Comparison of ENCODE assay signal across 8 cellular contexts in the genomic region with DNA sequence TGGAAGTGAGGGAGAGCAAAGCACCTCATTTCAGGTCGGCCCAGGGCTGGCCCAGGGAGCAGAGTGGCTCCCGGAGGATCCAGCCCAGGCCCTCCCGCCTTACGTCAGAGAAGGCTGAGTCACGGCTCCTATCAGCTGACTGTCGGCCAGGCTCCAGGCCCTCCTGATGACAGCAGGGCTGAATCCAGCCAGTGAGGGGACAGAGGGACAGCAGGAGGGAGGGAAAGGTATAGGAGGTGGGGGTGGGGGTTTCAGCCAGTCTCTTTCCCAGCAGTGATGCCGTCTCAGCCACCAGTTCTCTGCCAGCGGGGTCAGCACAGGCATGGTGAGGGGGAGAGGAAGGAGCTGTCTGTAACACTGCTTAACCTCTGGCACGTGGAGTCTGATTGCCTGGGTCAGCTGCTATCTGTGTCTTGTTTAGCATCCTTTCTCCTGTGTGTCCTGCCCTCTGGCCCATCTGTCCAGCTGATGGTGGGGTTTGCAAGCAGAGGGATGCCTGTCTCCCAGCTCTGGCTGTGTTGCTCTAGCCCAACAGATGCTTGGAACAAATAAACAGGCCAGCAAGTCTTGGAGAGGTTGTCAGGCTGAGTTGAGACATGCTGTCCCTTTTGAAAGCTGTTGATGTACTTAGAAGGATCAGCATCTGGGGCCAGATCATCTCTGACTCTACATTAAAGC.
DNase-seq lines count a peak whose midpoint lies in the region; ATAC-seq and TF ChIP-seq lines count a peak whose summit lies in the region.

No MANE protein-coding gene starts in this region.

- H3K27ac ChIP-seq in SJCRH30 (peak overlapping the region; percentile 68), trophoblast cell (ENCODE audit: low read depth, low read length) (no peak overlapping the region)

- H2BK12ac ChIP-seq in trophoblast cell (ENCODE audit: low read length), result peak overlapping the region; percentile 7

- no peak overlapping the region for H3K9ac ChIP-seq in trophoblast cell (ENCODE audit: low read length)

- peaks cover 7% of the 10 kb centered on the region for H3K9me3 Mint-ChIP-seq in glutamatergic neuron (ENCODE audit: unreplicated experiment)
- no peaks in the 10 kb centered on the region for H3K9me3 Mint-ChIP-seq in activated naive CD4-positive, alpha-beta T cell treated with anti-CD3 and anti-CD28 coated beads, Interleukin-2, amount 50 U/mL, for 72 hours

- H3K9me3 ChIP-seq in SJCRH30 (replicated peaks), result no peaks in the 10 kb centered on the region
- H3K9me3 ChIP-seq in trophoblast cell (ENCODE audit: insufficient read depth, low read depth, low read length), result no peaks in the 10 kb centered on the region

- no peak for ATAC-seq in HG03354 (IDR thresholded peaks at IDR 0.05; ENCODE audit: poor library complexity, severe bottlenecking, unreplicated experiment)
- no peak for ATAC-seq in HG03095 (IDR thresholded peaks at IDR 0.05; ENCODE audit: unreplicated experiment)
- no peak for ATAC-seq in activated naive CD4-positive, alpha-beta T cell treated with anti-CD3 and anti-CD28 coated beads, Interleukin-2, amount 50 U/mL, for 72 hours

- no peak overlapping the region for H2AK5ac ChIP-seq in trophoblast cell (ENCODE audit: low read length)

- H4K91ac ChIP-seq in trophoblast cell (ENCODE audit: low read depth, low read length), result no peak overlapping the region

- DNase-seq in DMS 273 treated with DMSO at 0.1 percent for 48 hours (lab: John Stamatoyannopoulos, UW) (peak; percentile 84), SJCRH30 (peak; percentile 80 to 82), glutamatergic neuron (peak; percentile 77), trophoblast cell (peak; percentile 77 to 78)
- DNase-seq in activated naive CD4-positive, alpha-beta T cell treated with anti-CD3 and anti-CD28 coated beads, Interleukin-2, amount 50 U/mL, for 72 hours (ENCODE audit: low spot score in 2 of 2), result no peak
- DNase-seq in stimulated activated CD4-positive, alpha-beta T cell treated with anti-CD3 and anti-CD28 coated beads, Interleukin-12 subunit alpha, Interleukin-12 subunit beta, amount 100 ng/mL, for 4 hours, result no peak

- peak overlapping the region; percentile 72 for H3K27ac Mint-ChIP-seq in glutamatergic neuron (ENCODE audit: unreplicated experiment)
- H3K27ac Mint-ChIP-seq in activated naive CD4-positive, alpha-beta T cell treated with anti-CD3 and anti-CD28 coated beads, Interleukin-2, amount 50 U/mL, for 72 hours, result no peak overlapping the region

- peak overlapping the region; percentile 3 for H3K4me2 ChIP-seq in trophoblast cell (ENCODE audit: low read length)

- H3K36me3 ChIP-seq in SJCRH30 (no peaks in the 10 kb centered on the region), trophoblast cell (ENCODE audit: control insufficient read depth in 1 of 2, insufficient read depth in 2 of 2, low read length in 2 of 2) (no peaks in the 10 kb centered on the region)

- no peaks in the 10 kb centered on the region for H3K36me3 Mint-ChIP-seq in glutamatergic neuron (ENCODE audit: unreplicated experiment)
- H3K36me3 Mint-ChIP-seq in activated naive CD4-positive, alpha-beta T cell treated with anti-CD3 and anti-CD28 coated beads, Interleukin-2, amount 50 U/mL, for 72 hours, result no peaks in the 10 kb centered on the region

- peak overlapping the region; percentile 24 for H4K8ac ChIP-seq in trophoblast cell (ENCODE audit: low read depth, low read length)

- H4K12ac ChIP-seq in trophoblast cell (ENCODE audit: low read depth, low read length), result no peak overlapping the region

- H3K79me2 ChIP-seq in trophoblast cell (ENCODE audit: control insufficient read depth, insufficient read depth, low read length, poor library complexity), result no peaks in the 10 kb centered on the region

- no peak overlapping the region for H3K4ac ChIP-seq in trophoblast cell (ENCODE audit: low read depth, low read length)

- peaks cover 11% of the 10 kb centered on the region for H3K27me3 Mint-ChIP-seq in glutamatergic neuron (ENCODE audit: unreplicated experiment)

- H2AFZ ChIP-seq in trophoblast cell (ENCODE audit: insufficient read depth, low read length, poor library complexity), result peak overlapping the region; percentile 47

- H3K4me1 ChIP-seq in SJCRH30 (peaks cover 21% of the 10 kb centered on the region), trophoblast cell (ENCODE audit: control insufficient read depth in 1 of 2, insufficient read depth in 2 of 2, low read length in 2 of 2) (peaks cover 3 to 10% of the 10 kb centered on the region in 2 experiments)

- no peaks in the 10 kb centered on the region for H3K27me3 ChIP-seq in SJCRH30
- H3K27me3 ChIP-seq in trophoblast cell (ENCODE audit: insufficient read depth, low read length), result no peaks in the 10 kb centered on the region

- no CpG with 5 or more reads among the region's 9 CpGs for WGBS in trophoblast cell (ENCODE audit: extremely low coverage, insufficient coverage, insufficient read length)

- H3K14ac ChIP-seq in trophoblast cell (ENCODE audit: low read length), result no peak overlapping the region

- H3K23ac ChIP-seq in trophoblast cell (ENCODE audit: low read length), result no peak overlapping the region

- H3K18ac ChIP-seq in trophoblast cell (ENCODE audit: low read length), result no peak overlapping the region

- no peak overlapping the region for H2BK5ac ChIP-seq in trophoblast cell (ENCODE audit: low read depth, low read length, poor library complexity)

- H3K4me3 ChIP-seq in SJCRH30 (no peak overlapping the region), trophoblast cell (ENCODE audit: low read depth, low read length) (no peak overlapping the region)

- H3K4me3 Mint-ChIP-seq in glutamatergic neuron (ENCODE audit: unreplicated experiment), result peak overlapping the region; percentile 31

- H3K4me1 Mint-ChIP-seq in glutamatergic neuron (ENCODE audit: low read depth, unreplicated experiment), result peaks cover 17% of the 10 kb centered on the region

- TF ChIP-seq CTCF in glutamatergic neuron (IDR thresholded peaks at IDR 0.05; ENCODE audit: partially characterized antibody, unreplicated experiment), result no peak

- no peak overlapping the region for H2BK120ac ChIP-seq in trophoblast cell (ENCODE audit: insufficient read depth, low read length, poor library complexity)

- no peaks in the 10 kb centered on the region for H3K79me1 ChIP-seq in trophoblast cell (ENCODE audit: low read length)

Comparison
In these comparisons a context has a peak if more than half of its experiments do, and no peak if none do; other contexts are left out.
1. DNase-seq: peak in DMS 273 treated with DMSO at 0.1 percent for 48 hours (single experiment), SJCRH30 (2 of 2), glutamatergic neuron (single experiment) and trophoblast cell (2 of 2); none in activated naive CD4-positive, alpha-beta T cell treated with anti-CD3 and anti-CD28 coated beads, Interleukin-2, amount 50 U/mL, for 72 hours (0 of 2) and stimulated activated CD4-positive, alpha-beta T cell treated with anti-CD3 and anti-CD28 coated beads, Interleukin-12 subunit alpha, Interleukin-12 subunit beta, amount 100 ng/mL, for 4 hours (single experiment).